Comparison of ENCODE assay signal across 1 cellular context in the genomic region with DNA sequence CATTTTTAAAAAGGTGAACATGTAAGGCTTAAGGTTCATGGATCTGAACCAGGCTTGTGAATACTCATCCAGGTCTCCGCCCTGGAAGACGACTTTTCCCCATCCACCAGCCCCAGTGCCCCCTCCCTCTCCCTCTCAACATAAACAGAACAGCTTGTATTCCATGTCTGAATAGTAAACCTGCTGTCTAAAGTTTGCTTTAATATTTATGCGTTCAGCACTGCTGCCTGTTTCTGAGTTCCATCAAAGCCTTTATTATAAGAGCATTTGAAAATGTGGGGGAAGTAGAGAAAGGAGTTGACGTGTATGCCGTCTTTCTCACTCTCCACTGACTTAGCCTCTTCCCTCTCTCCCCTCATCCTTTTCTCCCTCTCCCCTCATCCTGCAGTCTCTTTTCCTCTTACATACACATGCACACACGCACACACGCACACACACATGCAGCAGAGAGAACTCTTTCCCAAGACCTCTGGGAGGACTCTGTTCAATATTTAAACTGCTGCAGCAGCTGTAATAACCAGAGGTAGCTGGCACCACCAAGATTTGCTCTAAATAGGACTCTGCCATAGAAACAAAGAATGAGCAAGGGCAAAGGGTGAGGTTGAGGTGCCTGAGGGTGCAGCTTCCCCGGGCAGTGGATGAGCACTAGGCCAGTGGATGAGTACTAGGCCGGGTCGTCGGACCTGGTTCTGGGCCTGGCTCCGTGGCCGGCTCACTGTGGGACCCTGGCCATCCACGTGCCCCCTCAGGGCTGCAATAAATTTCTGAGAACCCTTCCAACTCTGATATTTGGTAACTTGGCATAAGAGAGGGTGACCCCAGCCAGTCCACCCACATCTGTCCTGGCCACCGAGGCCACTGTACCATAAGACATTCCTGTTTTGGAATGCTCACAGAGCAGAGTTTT.
TF ChIP-seq lines count a peak whose summit lies in the region.

No MANE protein-coding gene starts in this region.

TF ChIP-seq in GM23338, 12 proteins besides CTCF, POLR2A, EP300 and RAD21 (continued from another document):
- no peak for TF ChIP-seq ZNF462 (CRISPR knock-in tag; IDR thresholded peaks at IDR 0.05)
- no peak for TF ChIP-seq NANOG (IDR thresholded peaks at IDR 0.05; ENCODE audit: borderline replicate concordance)
- no peak for TF ChIP-seq STAT1 (IDR thresholded peaks at IDR 0.05; ENCODE audit: unreplicated experiment)
- TF ChIP-seq ZNF331 (CRISPR knock-in tag; IDR thresholded peaks at IDR 0.05; ENCODE audit: low read depth): no peak
- TF ChIP-seq ZNF114 (CRISPR knock-in tag; IDR thresholded peaks at IDR 0.05): no peak
- TF ChIP-seq EZH2 (IDR thresholded peaks at IDR 0.05; ENCODE audit: low read depth, unreplicated experiment): no peak
